ENCODE assay signal across 8 cellular contexts in the genomic region with DNA sequence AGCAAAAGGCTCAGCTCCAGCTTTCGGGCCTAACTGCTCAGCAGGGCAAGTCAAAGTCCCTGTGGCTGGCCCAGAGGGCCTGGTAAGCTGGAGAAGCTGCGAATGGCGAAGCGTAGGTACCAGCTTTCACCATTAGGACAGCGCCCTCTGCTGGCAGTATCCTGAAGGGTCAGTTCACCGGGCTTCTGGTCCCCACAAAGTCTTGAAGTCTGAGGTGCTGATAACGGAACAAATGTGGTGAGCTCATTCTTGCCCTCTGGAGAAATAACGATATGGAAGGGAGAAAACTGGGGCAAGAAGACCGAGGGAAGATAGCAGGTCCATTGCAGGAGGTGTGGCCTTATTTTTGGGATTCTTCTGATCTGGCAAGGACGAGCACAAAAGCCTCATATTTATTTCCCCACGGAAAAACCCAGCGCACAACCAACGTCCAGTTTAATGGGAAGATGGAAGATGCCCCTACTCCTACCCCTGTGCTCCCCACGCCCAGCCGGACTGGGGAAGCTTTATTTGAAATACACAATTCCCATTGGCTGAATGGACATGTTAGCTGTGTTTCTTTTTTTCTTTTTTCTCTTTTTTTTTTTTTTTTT. TPM values are rescaled to one million over a fixed set of nuclear protein-coding genes. Genes with fewer than 3 reads are reported as not detected.
DNase-seq lines count a peak whose midpoint lies in the region; ATAC-seq and TF ChIP-seq lines count a peak whose summit lies in the region.

No MANE protein-coding gene starts in this region.

- peak; percentile 56 for ATAC-seq in HG03108 (IDR thresholded peaks at IDR 0.05; ENCODE audit: unreplicated experiment)
- peak; percentile 87 to 90 for ATAC-seq in activated CD4-positive, CD25-positive, alpha-beta regulatory T cell treated with anti-CD3 and anti-CD28 coated beads, Interleukin-2, amount 50 U/mL, for 24 hours

- peak; percentile 68 for DNase-seq in NK-92 treated with Interleukin-12 subunit alpha and Interleukin-12 subunit beta, amount 100 ng/mL, for 24 hours (lab: John Stamatoyannopoulos, UW)
- DNase-seq in NK-92 (lab: John Stamatoyannopoulos, UW; ENCODE audit: unreplicated experiment) (no peak), NCI-H2227 treated with DMSO at 0.1 percent for 48 hours (lab: John Stamatoyannopoulos, UW) (peak; percentile 72), kidney epithelial cell (ENCODE audit: low read depth) (peak; percentile 56)
- peak; percentile 75 for DNase-seq in central memory CD4-positive, alpha-beta T cell
- peak; percentile 92 for DNase-seq in stimulated activated CD4-positive, alpha-beta T cell treated with anti-CD3 and anti-CD28 coated beads, Interleukin-1b, Interleukin-23, amount 100 ng/mL, for 48 hours

- TF ChIP-seq CTCF in kidney epithelial cell (IDR thresholded peaks at IDR 0.05; ENCODE audit: insufficient read depth, low read length, poor library complexity, severe bottlenecking), result peak; percentile 91

- H3K4me3 ChIP-seq in kidney epithelial cell (ENCODE audit: low read depth, low read length), result no peak overlapping the region

- no peaks in the 10 kb centered on the region for H3K36me3 ChIP-seq in kidney epithelial cell (ENCODE audit: control insufficient read depth, insufficient read depth, low read length)

- H3K27me3 ChIP-seq in kidney epithelial cell (ENCODE audit: control insufficient read depth, insufficient read depth, low read length), result peaks cover under 1% of the 10 kb centered on the region

RNA-seq across cellular contexts. Expression of gene SOWAHA, which starts 7.2 kb away (rescaled TPM):
- total RNA-seq in kidney epithelial cell, result 0.21 and 0.89 TPM in 2 replicates

RNA-seq across cellular contexts. Expression of gene SHROOM1, which starts 10.2 kb away (rescaled TPM):
- 6.7 and 9.8 TPM in 2 replicates for total RNA-seq in kidney epithelial cell

RNA-seq across cellular contexts. Expression of gene SEPTIN8, which starts 43.2 kb away (rescaled TPM):
- total RNA-seq in kidney epithelial cell, result 68.6 and 88.7 TPM in 2 replicates

RNA-seq across cellular contexts. Expression of gene GDF9, which starts 46.0 kb away (rescaled TPM):
- total RNA-seq in kidney epithelial cell, result 0.88 and 0.89 TPM in 2 replicates

RNA-seq across cellular contexts. Expression of gene UQCRQ, which starts 46.2 kb away (rescaled TPM):
- 154 and 197 TPM in 2 replicates for total RNA-seq in kidney epithelial cell
